In the genomic region with DNA sequence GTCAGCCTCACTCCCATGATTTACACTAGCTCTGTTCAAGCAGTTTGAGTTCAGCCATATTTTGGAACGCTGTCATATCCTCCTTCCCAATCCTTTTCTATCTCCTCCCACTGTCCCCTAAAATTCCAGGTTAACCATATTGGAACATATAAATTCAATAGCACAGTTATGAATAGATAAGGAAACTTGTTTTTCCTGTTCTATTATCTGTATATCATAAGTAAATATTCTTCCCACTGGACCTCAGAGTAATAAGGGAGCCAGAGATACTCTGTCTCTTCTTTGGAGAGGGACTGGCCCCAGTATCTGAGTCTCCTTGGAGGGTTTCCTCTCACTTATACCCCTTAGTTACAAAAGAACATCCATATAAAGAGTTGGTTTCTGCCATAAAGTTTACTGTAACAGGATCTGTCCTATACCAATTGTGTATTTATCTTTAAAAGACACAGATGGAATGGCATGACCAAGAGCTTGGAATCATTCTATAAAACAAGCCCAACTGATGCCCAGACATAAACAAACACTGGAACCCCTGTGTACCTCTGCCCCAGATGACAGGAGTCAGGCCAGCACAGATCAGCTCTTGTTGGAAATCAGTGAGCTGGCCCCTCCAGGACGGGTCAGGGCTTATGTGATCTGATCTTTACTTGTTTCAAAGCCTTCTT, we compare ENCODE assay signal across 32 cellular contexts.
DNase-seq lines count a peak whose midpoint lies in the region; ATAC-seq and TF ChIP-seq lines count a peak whose summit lies in the region.
"Had no signal": no experiment of that assay in that cellular context is flagged by ENCODE, and none has a peak within 500 bp of the region (broad histone marks: within the 10 kb centered on the region; RNA-seq: fewer than 3 reads in every experiment).

No MANE protein-coding gene starts in this region.

- TF ChIP-seq POLR2A in HCT116 (IDR thresholded peaks at IDR 0.05; ENCODE audit: borderline replicate concordance, extremely low read depth, insufficient read depth, insufficient read length), result no peak

- H3K36me3 ChIP-seq in HCT116 (ENCODE audit: control insufficient read depth in 1 of 2, insufficient read depth in 2 of 2, low read length in 2 of 2), result no peaks in the 10 kb centered on the region
- no peaks in the 10 kb centered on the region for H3K36me3 ChIP-seq in Panc1 (ENCODE audit: control insufficient read depth, insufficient read depth, low read length)
- H3K36me3 ChIP-seq in fibroblast of lung (ENCODE audit: control insufficient read depth, insufficient read depth, low read length), result no peaks in the 10 kb centered on the region
- H3K36me3 ChIP-seq in trophoblast cell (ENCODE audit: control insufficient read depth in 1 of 2, insufficient read depth in 2 of 2, low read length in 2 of 2), result no peaks in the 10 kb centered on the region
- H3K36me3 ChIP-seq: heart left ventricle had no signal

- no peaks in the 10 kb centered on the region for H3K9me3 ChIP-seq in HCT116 (ENCODE audit: control insufficient read depth in 1 of 2, insufficient read depth in 1 of 2, low read depth in 1 of 2, low read length in 2 of 2)
- H3K9me3 ChIP-seq in Panc1 (ENCODE audit: control insufficient read depth, insufficient read depth, low read depth, low read length), result no peaks in the 10 kb centered on the region
- no peaks in the 10 kb centered on the region for H3K9me3 ChIP-seq in fibroblast of lung (ENCODE audit: control insufficient read depth, insufficient read depth, low read depth, low read length)
- H3K9me3 ChIP-seq in trophoblast cell (ENCODE audit: insufficient read depth, low read depth, low read length), result no peaks in the 10 kb centered on the region
- H3K9me3 ChIP-seq in CD4-positive, alpha-beta T cell (ENCODE audit: control insufficient read depth, low read length), result no peaks in the 10 kb centered on the region
- H3K9me3 ChIP-seq: heart left ventricle had no signal

- H3K27me3 ChIP-seq in HCT116 (ENCODE audit: insufficient read depth, low read length), result no peaks in the 10 kb centered on the region
- no peaks in the 10 kb centered on the region for H3K27me3 ChIP-seq in Panc1 (ENCODE audit: control insufficient read depth, insufficient read depth, low read length)
- no peaks in the 10 kb centered on the region for H3K27me3 ChIP-seq in fibroblast of lung (ENCODE audit: control insufficient read depth, insufficient read depth, low read length)
- no peaks in the 10 kb centered on the region for H3K27me3 ChIP-seq in trophoblast cell (ENCODE audit: insufficient read depth, low read length)
- H3K27me3 ChIP-seq in CD4-positive, alpha-beta T cell (ENCODE audit: control insufficient read depth, insufficient read depth, low read length), result no peaks in the 10 kb centered on the region
- H3K27me3 ChIP-seq: dorsolateral prefrontal cortex, heart left ventricle had no signal

- ATAC-seq in HCT116 (no peak; the same call in 1 of the 2 replicates), Panc1 (peak; percentile 50)
- no peak for ATAC-seq in CD4-positive, alpha-beta T cell (ENCODE audit: poor library complexity)
- ATAC-seq: activated CD4-positive, CD25-positive, alpha-beta regulatory T cell treated with anti-CD3 and anti-CD28 coated beads, Interleukin-2, amount 50 U/mL, for 24 hours; GM23338; heart left ventricle; left cardiac atrium; natural killer cell treated with Interleukin-12 subunit alpha and Interleukin-12 subunit beta and Interleukin-15 and Interleukin-18, amount 100 ng/mL, for 72 hours; sciatic nerve; T-cell had no signal

- no CpG with 5 or more reads among the region's 2 CpGs for WGBS in trophoblast cell (ENCODE audit: extremely low coverage, insufficient coverage, insufficient read length)

- no peak overlapping the region for H3K4me3 Mint-ChIP-seq in CD4-positive, alpha-beta T cell
- H3K4me3 Mint-ChIP-seq: activated CD4-positive, alpha-beta memory T cell treated with anti-CD3 and anti-CD28 coated beads, Interleukin-2, amount 10 ng/mL, durations not matched to agents 7 days and 5 days; activated naive CD8-positive, alpha-beta T cell; CD4-positive, alpha-beta memory T cell; central memory CD8-positive, alpha-beta T cell; GM23338; natural killer cell treated with Interleukin-12 subunit alpha and Interleukin-12 subunit beta and Interleukin-15 and Interleukin-18, amount 100 ng/mL, for 72 hours; stimulated activated naive CD8-positive, alpha-beta T cell treated with anti-CD3 and anti-CD28 coated beads, Interleukin-15, Interleukin-2, amounts not matched to agents 100 ng/mL and 50 ng/mL, for 24 hours; T-cell had no signal

- peak overlapping the region; percentile 59 for H2BK5ac ChIP-seq in trophoblast cell (ENCODE audit: low read depth, low read length, poor library complexity)

- H3K79me2 ChIP-seq in HCT116 (ENCODE audit: insufficient read depth, low read length) (peaks cover 28% of the 10 kb centered on the region), fibroblast of lung (ENCODE audit: control insufficient read depth, insufficient read depth, low read length) (peaks cover 62% of the 10 kb centered on the region), trophoblast cell (ENCODE audit: control insufficient read depth, insufficient read depth, low read length, poor library complexity) (no peaks in the 10 kb centered on the region)

- H2AK5ac ChIP-seq in trophoblast cell (ENCODE audit: low read length), result no peak overlapping the region

- H3K4ac ChIP-seq in trophoblast cell (ENCODE audit: low read depth, low read length), result no peak overlapping the region

- H3K4me1 Mint-ChIP-seq in CD4-positive, alpha-beta T cell (ENCODE audit: low read depth), result no peaks in the 10 kb centered on the region
- H3K4me1 Mint-ChIP-seq: activated CD4-positive, alpha-beta memory T cell treated with anti-CD3 and anti-CD28 coated beads, Interleukin-2, amount 10 ng/mL, durations not matched to agents 7 days and 5 days; central memory CD8-positive, alpha-beta T cell had no signal

- H3K27ac ChIP-seq in HCT116 (ENCODE audit: low read depth, low read length) (no peak overlapping the region), Panc1 (ENCODE audit: low read length) (peak overlapping the region; percentile 76; the same call in 1 of the 2 replicates), fibroblast of lung (ENCODE audit: insufficient read depth, low read length) (no peak overlapping the region), trophoblast cell (ENCODE audit: low read depth, low read length) (peak overlapping the region; percentile 58)
- H3K27ac ChIP-seq in CD4-positive, alpha-beta T cell (ENCODE audit: low read depth, low read length), result no peak overlapping the region
- H3K27ac ChIP-seq: epithelial cell of prostate, heart left ventricle had no signal

- no peak overlapping the region for H4K8ac ChIP-seq in trophoblast cell (ENCODE audit: low read depth, low read length)

- intact Hi-C loops in HCT116 (cut with micrococcal nuclease), result no loop called here
- intact Hi-C loops in Panc1 (cut with micrococcal nuclease; ENCODE audit: unreplicated experiment), result no loop called here
- intact Hi-C loops in CD4-positive, alpha-beta T cell (cut with DNase I, micrococcal nuclease), result no loop called here

- H2BK120ac ChIP-seq in trophoblast cell (ENCODE audit: insufficient read depth, low read length, poor library complexity), result peak overlapping the region; percentile 95

- POLR2A ChIA-PET in HCT116 (lab: Charles Lee) (no interaction called here), Panc1 (lab: Charles Lee) (no interaction called here)
- POLR2A ChIA-PET in CD4-positive, alpha-beta T cell (lab: Charles Lee), result no interaction called here

- no peak overlapping the region for H2AFZ ChIP-seq in HCT116 (ENCODE audit: low read depth, low read length, poor library complexity, severe bottlenecking)
- no peak overlapping the region for H2AFZ ChIP-seq in fibroblast of lung (ENCODE audit: low read length)
- peak overlapping the region; percentile 64 for H2AFZ ChIP-seq in trophoblast cell (ENCODE audit: insufficient read depth, low read length, poor library complexity)
- H2AFZ ChIP-seq: GM23338 had no signal

- H3K27ac Mint-ChIP-seq in CD4-positive, alpha-beta T cell, result no peak overlapping the region
- H3K27ac Mint-ChIP-seq: activated CD4-positive, alpha-beta memory T cell treated with anti-CD3 and anti-CD28 coated beads, Interleukin-2, amount 10 ng/mL, durations not matched to agents 7 days and 5 days; activated naive CD8-positive, alpha-beta T cell; activated T-helper 2 cell treated with anti-CD3 and anti-CD28 coated beads, Interferon-gamma antibody, Interleukin-2, Interleukin-4, amounts not matched to agents 10 μg/mL and 5 μg/mL and 100 μg/mL, durations not matched to agents 14 hours and 24 hours and 36 hours; CD4-positive, alpha-beta memory T cell; GM23338; natural killer cell treated with Interleukin-12 subunit alpha and Interleukin-12 subunit beta and Interleukin-15 and Interleukin-18, amount 100 ng/mL, for 72 hours; stimulated activated naive CD8-positive, alpha-beta T cell treated with anti-CD3 and anti-CD28 coated beads, Interleukin-15, Interleukin-2, amounts not matched to agents 100 ng/mL and 50 ng/mL, for 24 hours; T-cell had no signal

- H3K4me2 ChIP-seq in HCT116 (ENCODE audit: low read length), result peak overlapping the region; percentile 16; the same call in 1 of the 2 replicates
- peak overlapping the region; percentile 27 for H3K4me2 ChIP-seq in fibroblast of lung (ENCODE audit: extremely low read depth, insufficient read depth, low read length)
- H3K4me2 ChIP-seq in trophoblast cell (ENCODE audit: low read length), result no peak overlapping the region

- peak overlapping the region; percentile 97 for H2BK12ac ChIP-seq in trophoblast cell (ENCODE audit: low read length)

- H3K18ac ChIP-seq in trophoblast cell (ENCODE audit: low read length), result no peak overlapping the region

- no peaks in the 10 kb centered on the region for H4K20me1 ChIP-seq in HCT116 (ENCODE audit: insufficient read depth)
- H4K20me1 ChIP-seq in fibroblast of lung (ENCODE audit: control insufficient read depth, extremely low read depth, insufficient read depth, low read length), result no peaks in the 10 kb centered on the region

- TF ChIP-seq CTCF in HCT116 (IDR thresholded peaks at IDR 0.05 in 2 of 3, conservative IDR thresholded peaks at IDR 0.05 in 1 of 3; ENCODE audit: borderline replicate concordance in 1 of 3, insufficient read depth in 1 of 3, low read depth in 2 of 3, low read length in 2 of 3) (no peak), Panc1 (IDR thresholded peaks at IDR 0.05) (no peak), fibroblast of lung (conservative IDR thresholded peaks at IDR 0.05 in 1 of 2, IDR thresholded peaks at IDR 0.05 in 1 of 2; ENCODE audit: low read depth in 1 of 2, low read length in 2 of 2) (no peak)
- no peak for TF ChIP-seq CTCF in CD4-positive, alpha-beta T cell (IDR thresholded peaks at IDR 0.05)

- H3K79me1 ChIP-seq in trophoblast cell (ENCODE audit: low read length), result peaks cover 14% of the 10 kb centered on the region

- no peak overlapping the region for H4K91ac ChIP-seq in trophoblast cell (ENCODE audit: low read depth, low read length)

- CTCF ChIA-PET in HCT116 (lab: Charles Lee) (no interaction called here), Panc1 (lab: Charles Lee) (no interaction called here)
- CTCF ChIA-PET in CD4-positive, alpha-beta T cell (lab: Charles Lee), result no interaction called here

- RAD21 ChIA-PET in HCT116 (lab: Charles Lee; ENCODE audit: low non-redundant PET in 1 of 2, low total read pairs in 2 of 2, uncharacterized antibody in 2 of 2, unreplicated experiment in 2 of 2), result no interaction called here

- no peak overlapping the region for H3K14ac ChIP-seq in trophoblast cell (ENCODE audit: low read length)

- in situ Hi-C loops in Panc1 (cut with HindIII; ENCODE audit: low pct_unique_long_range_greater_than_20kb, low sequenced_read_pairs), result no loop called here

- no peak overlapping the region for H3K9ac ChIP-seq in HCT116 (ENCODE audit: low read length)
- no peak overlapping the region for H3K9ac ChIP-seq in fibroblast of lung (ENCODE audit: insufficient read depth, low read length)
- H3K9ac ChIP-seq in trophoblast cell (ENCODE audit: low read length), result no peak overlapping the region

- DNase-seq in HCT116 (ENCODE audit: low read depth, low spot score), result no peak
- no peak for DNase-seq in Panc1 (ENCODE audit: low read depth, low spot score)
- no peak for DNase-seq in fibroblast of lung (ENCODE audit: low read depth in 2 of 2)
- DNase-seq in trophoblast cell, result peak in 1 of 2 donors; percentile 39
- DNase-seq in CD4-positive, alpha-beta T cell, result no peak
- DNase-seq in NCI-H69 (lab: John Stamatoyannopoulos, UW), result no peak
- DNase-seq in midbrain (lab: John Stamatoyannopoulos, UW), result no peak
- DNase-seq: activated CD4-positive, alpha-beta memory T cell treated with anti-CD3 and anti-CD28 coated beads, Interleukin-2, amount 10 ng/mL, durations not matched to agents 7 days and 5 days; aorta; CD4-positive, alpha-beta memory T cell; DMS153; dorsolateral prefrontal cortex; GDM1; heart left ventricle; Karpas-422; left cardiac atrium; NCI-H1105; NCI-H1930; NCI-H748 treated with DMSO at 0.1 percent for 48 hours; OCI-M1; SIG-M5; stimulated activated CD4-positive, alpha-beta T cell treated with anti-CD3 and anti-CD28 coated beads, Interleukin-15, amount 100 ng/mL, for 24 hours; T-cell had no signal

- H3K4me3 ChIP-seq in HCT116 (replicated peaks in 1 of 2; ENCODE audit: low read depth in 1 of 2, low read length in 2 of 2) (no peak overlapping the region), Panc1 (ENCODE audit: low read depth in 2 of 2, low read length in 2 of 2) (no peak overlapping the region), fibroblast of lung (replicated peaks in 1 of 4; ENCODE audit: control extremely low read depth in 1 of 4, insufficient read depth in 1 of 4, low read depth in 3 of 4, low read length in 4 of 4) (no peak overlapping the region), trophoblast cell (ENCODE audit: low read depth, low read length) (no peak overlapping the region)
- H3K4me3 ChIP-seq: GM23338, heart left ventricle had no signal

- no peaks in the 10 kb centered on the region for H3K9me3 Mint-ChIP-seq in CD4-positive, alpha-beta T cell
- H3K9me3 Mint-ChIP-seq: activated CD4-positive, alpha-beta memory T cell treated with anti-CD3 and anti-CD28 coated beads, Interleukin-2, amount 10 ng/mL, durations not matched to agents 7 days and 5 days; activated T-helper 2 cell treated with anti-CD3 and anti-CD28 coated beads, Interferon-gamma antibody, Interleukin-2, Interleukin-4, amounts not matched to agents 10 μg/mL and 5 μg/mL and 100 μg/mL, durations not matched to agents 14 hours and 24 hours and 36 hours; central memory CD8-positive, alpha-beta T cell; GM23338; natural killer cell treated with Interleukin-12 subunit alpha and Interleukin-12 subunit beta and Interleukin-15 and Interleukin-18, amount 100 ng/mL, for 72 hours; stimulated activated naive CD8-positive, alpha-beta T cell treated with anti-CD3 and anti-CD28 coated beads, Interleukin-15, Interleukin-2, amounts not matched to agents 100 ng/mL and 50 ng/mL, for 24 hours had no signal

- no peaks in the 10 kb centered on the region for H3K27me3 Mint-ChIP-seq in CD4-positive, alpha-beta T cell
- H3K27me3 Mint-ChIP-seq: activated CD4-positive, alpha-beta memory T cell treated with anti-CD3 and anti-CD28 coated beads, Interleukin-2, amount 10 ng/mL, durations not matched to agents 7 days and 5 days; activated naive CD8-positive, alpha-beta T cell; CD4-positive, alpha-beta memory T cell; stimulated activated naive CD8-positive, alpha-beta T cell treated with anti-CD3 and anti-CD28 coated beads, Interleukin-15, Interleukin-2, amounts not matched to agents 100 ng/mL and 50 ng/mL, for 24 hours; T-cell had no signal

- H4K12ac ChIP-seq in trophoblast cell (ENCODE audit: low read depth, low read length), result no peak overlapping the region

- no peak for TF ChIP-seq RAD21 in HCT116 (IDR thresholded peaks at IDR 0.05; ENCODE audit: low read depth)

- no TSS peak for BruUV-seq in HCT116 (replicated peaks; lab: Mats Ljungman, UMichigan)
- no TSS peak for BruUV-seq in Panc1 (replicated peaks; lab: Mats Ljungman, UMichigan)

- H3K23ac ChIP-seq in trophoblast cell (ENCODE audit: low read length), result no peak overlapping the region

- H3K9me2 ChIP-seq in HCT116 (ENCODE audit: insufficient read depth), result peaks cover 3% of the 10 kb centered on the region; the same call in 1 of the 2 replicates

- peaks cover 12 to 21% of the 10 kb centered on the region in 2 experiments for H3K4me1 ChIP-seq in HCT116 (ENCODE audit: control insufficient read depth in 1 of 2, insufficient read depth in 2 of 2, low read length in 2 of 2)
- H3K4me1 ChIP-seq in Panc1 (ENCODE audit: control insufficient read depth, insufficient read depth, low read length), result peaks cover 48% of the 10 kb centered on the region
- H3K4me1 ChIP-seq in fibroblast of lung (ENCODE audit: control insufficient read depth, extremely low read depth, insufficient read depth, low read length), result peaks cover 11% of the 10 kb centered on the region
- H3K4me1 ChIP-seq in trophoblast cell (ENCODE audit: control insufficient read depth in 1 of 2, insufficient read depth in 2 of 2, low read length in 2 of 2), result peaks cover 13 to 25% of the 10 kb centered on the region in 2 experiments

- no peaks in the 10 kb centered on the region for H3K36me3 Mint-ChIP-seq in CD4-positive, alpha-beta T cell (ENCODE audit: low read depth)
- H3K36me3 Mint-ChIP-seq: natural killer cell treated with Interleukin-12 subunit alpha and Interleukin-12 subunit beta and Interleukin-15 and Interleukin-18, amount 100 ng/mL, for 72 hours; T-cell had no signal

Comparison
In these comparisons a context has a peak if more than half of its experiments do, and no peak if none do; other contexts are left out.
1. H3K27ac ChIP-seq: peak in Panc1 (single experiment) and trophoblast cell (single experiment); none in HCT116 (single experiment), fibroblast of lung (single experiment) and CD4-positive, alpha-beta T cell (single experiment).